Comparison of ENCODE assay signal across 1 cellular context in genomic region chr1:226034482-226034881, GRCh38.
TF ChIP-seq lines count a peak whose summit lies in the region.

No MANE protein-coding gene starts in this region.

TF ChIP-seq in HepG2, 621 proteins besides CTCF, POLR2A, EP300 and RAD21 (continued from another document):
- TF ChIP-seq E2F1 (CRISPR knock-in tag; IDR thresholded peaks at IDR 0.05) (no peak), ZNF292 (CRISPR knock-in tag; IDR thresholded peaks at IDR 0.05; ENCODE audit: borderline replicate concordance, low read depth) (no peak), PITX1 (CRISPR knock-in tag; IDR thresholded peaks at IDR 0.05) (no peak), SAFB2 (CRISPR knock-in tag; IDR thresholded peaks at IDR 0.05; ENCODE audit: borderline replicate concordance, low read depth) (no peak), RFX1 (IDR thresholded peaks at IDR 0.05) (no peak), RBM39 (IDR thresholded peaks at IDR 0.05; ENCODE audit: low read depth, low read length, poor library complexity, severe bottlenecking) (no peak), PAF1 (CRISPR knock-in tag; IDR thresholded peaks at IDR 0.05) (no peak), ZFY (CRISPR knock-in tag; IDR thresholded peaks at IDR 0.05) (peak; percentile 45; the same call in 1 of the 2 replicates), ZBTB38 (CRISPR knock-in tag; IDR thresholded peaks at IDR 0.05) (no peak), SMAD1 (CRISPR knock-in tag; IDR thresholded peaks at IDR 0.05; ENCODE audit: borderline replicate concordance, low read depth) (no peak), ZIK1 (CRISPR knock-in tag; IDR thresholded peaks at IDR 0.05; ENCODE audit: borderline replicate concordance, low read depth) (no peak), ATF1 (CRISPR knock-in tag; IDR thresholded peaks at IDR 0.05) (no peak), ZNF629 (CRISPR knock-in tag; conservative IDR thresholded peaks at IDR 0.05) (no peak), ZNF263 (CRISPR knock-in tag; IDR thresholded peaks at IDR 0.05) (no peak), ZFX (CRISPR knock-in tag; IDR thresholded peaks at IDR 0.05; ENCODE audit: low read depth) (peak; percentile 62), TBX2 (CRISPR knock-in tag; IDR thresholded peaks at IDR 0.05; ENCODE audit: borderline replicate concordance) (no peak), YY1 (IDR thresholded peaks at IDR 0.05; ENCODE audit: insufficient read depth, insufficient replicate concordance, low read depth, low read length) (peak; percentile 10), ZNF17 (CRISPR knock-in tag; IDR thresholded peaks at IDR 0.05) (no peak), FOXM1 (CRISPR knock-in tag; IDR thresholded peaks at IDR 0.05) (no peak), ZNF333 (CRISPR knock-in tag; IDR thresholded peaks at IDR 0.05; ENCODE audit: borderline replicate concordance) (no peak), SAP130 (CRISPR knock-in tag; IDR thresholded peaks at IDR 0.05; ENCODE audit: low read depth) (peak; percentile 52; the same call in 1 of the 2 replicates), ZFP62 (CRISPR knock-in tag; IDR thresholded peaks at IDR 0.05) (no peak), ZNF335 (CRISPR knock-in tag; IDR thresholded peaks at IDR 0.05) (no peak), ZNF251 (CRISPR knock-in tag; IDR thresholded peaks at IDR 0.05) (no peak), CBX2 (IDR thresholded peaks at IDR 0.05; ENCODE audit: low read depth, low read length) (no peak), CBX2 (CRISPR knock-in tag; IDR thresholded peaks at IDR 0.05; ENCODE audit: low read depth) (no peak), ZBTB20 (CRISPR knock-in tag; IDR thresholded peaks at IDR 0.05; ENCODE audit: borderline replicate concordance, low read depth) (no peak), ZNF83 (CRISPR knock-in tag; IDR thresholded peaks at IDR 0.05; ENCODE audit: borderline replicate concordance) (no peak), CEBPZ (IDR thresholded peaks at IDR 0.05; ENCODE audit: low read length) (no peak), ZNF207 (IDR thresholded peaks at IDR 0.05; ENCODE audit: borderline replicate concordance) (no peak), SMARCC2 (IDR thresholded peaks at IDR 0.05) (no peak), HOXA9 (CRISPR knock-in tag; IDR thresholded peaks at IDR 0.05; ENCODE audit: borderline replicate concordance) (no peak), FOXC1 (CRISPR knock-in tag; IDR thresholded peaks at IDR 0.05; ENCODE audit: borderline replicate concordance) (no peak), ZNF703 (CRISPR knock-in tag; IDR thresholded peaks at IDR 0.05; ENCODE audit: borderline replicate concordance) (no peak), KLF12 (CRISPR knock-in tag; IDR thresholded peaks at IDR 0.05; ENCODE audit: borderline replicate concordance) (no peak), CBX1 (IDR thresholded peaks at IDR 0.05; ENCODE audit: low read depth) (no peak), FOSL2 (CRISPR knock-in tag; IDR thresholded peaks at IDR 0.05) (0 out of 2 replicates have a peak, but pooled peaks have one; percentile 37)
- TF ChIP-seq, protein P1, sequence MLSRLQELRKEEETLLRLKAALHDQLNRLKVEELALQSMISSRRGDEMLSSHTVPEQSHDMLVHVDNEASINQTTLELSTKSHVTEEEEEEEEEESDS (CRISPR knock-in tag; IDR thresholded peaks at IDR 0.05; ENCODE audit: borderline replicate concordance) = no peak
- TF ChIP-seq, protein P2, sequence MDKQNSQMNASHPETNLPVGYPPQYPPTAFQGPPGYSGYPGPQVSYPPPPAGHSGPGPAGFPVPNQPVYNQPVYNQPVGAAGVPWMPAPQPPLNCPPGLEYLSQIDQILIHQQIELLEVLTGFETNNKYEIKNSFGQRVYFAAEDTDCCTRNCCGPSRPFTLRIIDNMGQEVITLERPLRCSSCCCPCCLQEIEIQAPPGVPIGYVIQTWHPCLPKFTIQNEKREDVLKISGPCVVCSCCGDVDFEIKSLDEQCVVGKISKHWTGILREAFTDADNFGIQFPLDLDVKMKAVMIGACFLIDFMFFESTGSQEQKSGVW (CRISPR knock-in tag; IDR thresholded peaks at IDR 0.05; ENCODE audit: borderline replicate concordance) = no peak
